In genomic region chr2:84302513-84303412, GRCh38 we compare ENCODE assay signal across 8 cellular contexts.
DNase-seq lines count a peak whose midpoint lies in the region; ATAC-seq and TF ChIP-seq lines count a peak whose summit lies in the region.

No MANE protein-coding gene starts in this region.

- in situ Hi-C loops in brain microvascular endothelial cell (cut with HindIII; ENCODE audit: low pct_ligation_motif_present, low sequenced_read_pairs), result no loop called here

- no peak overlapping the region for H3K4me3 ChIP-seq in GM23338
- no peak overlapping the region for H3K4me3 ChIP-seq in brain microvascular endothelial cell (ENCODE audit: low read depth, low read length)

- peak; percentile 87 to 96 for TF ChIP-seq CTCF in GM23338 (conservative IDR thresholded peaks at IDR 0.05; ENCODE audit: low read depth in 2 of 2)
- peak; percentile 90 for TF ChIP-seq CTCF in brain microvascular endothelial cell (IDR thresholded peaks at IDR 0.05; ENCODE audit: low read depth, low read length, missing control alignments)

- no peak overlapping the region for H3K4me2 ChIP-seq in GM23338

- DNase-seq in 8988T (peak; percentile 46), GF-D8 (lab: John Stamatoyannopoulos, UW) (peak; percentile 14), GM23338 (ENCODE audit: low spot score) (peak; percentile 78), SHP77 treated with DMSO at 0.1 percent for 48 hours (lab: John Stamatoyannopoulos, UW) (peak; percentile 26), brain microvascular endothelial cell (peak; percentile 39), islet precursor cell (peak; percentile 75)
- peak; percentile 7 to 55 for DNase-seq in stimulated activated effector memory CD8-positive, alpha-beta T cell treated with anti-CD3 and anti-CD28 coated beads, Interleukin-12 subunit alpha, Interleukin-12 subunit beta, amount 100 ng/mL, for 72 hours (ENCODE audit: low spot score in 2 of 2)

- no peaks in the 10 kb centered on the region for H3K27me3 ChIP-seq in GM23338 (ENCODE audit: insufficient read depth)
- no peaks in the 10 kb centered on the region for H3K27me3 ChIP-seq in brain microvascular endothelial cell (replicated peaks)

- H3K27ac ChIP-seq in GM23338 (ENCODE audit: low read depth) (no peak overlapping the region), brain microvascular endothelial cell (no peak overlapping the region)

- no peaks in the 10 kb centered on the region for H3F3A ChIP-seq in GM23338 (replicated peaks; ENCODE audit: low read depth)

- TF ChIP-seq EP300 in Ishikawa (IDR thresholded peaks at IDR 0.05; ENCODE audit: borderline replicate concordance), result no peak

- peaks cover 26% of the 10 kb centered on the region for H3K4me1 Mint-ChIP-seq in GM23338
- no peaks in the 10 kb centered on the region for H3K4me1 Mint-ChIP-seq in stimulated activated effector memory CD8-positive, alpha-beta T cell treated with anti-CD3 and anti-CD28 coated beads, Interleukin-12 subunit alpha, Interleukin-12 subunit beta, amount 100 ng/mL, for 72 hours

- H3K36me3 Mint-ChIP-seq in GM23338 (ENCODE audit: low read depth), result peaks cover 38% of the 10 kb centered on the region
- no peaks in the 10 kb centered on the region for H3K36me3 Mint-ChIP-seq in stimulated activated effector memory CD8-positive, alpha-beta T cell treated with anti-CD3 and anti-CD28 coated beads, Interleukin-12 subunit alpha, Interleukin-12 subunit beta, amount 100 ng/mL, for 72 hours

- no peak overlapping the region for H3K27ac Mint-ChIP-seq in GM23338
- H3K27ac Mint-ChIP-seq in stimulated activated effector memory CD8-positive, alpha-beta T cell treated with anti-CD3 and anti-CD28 coated beads, Interleukin-12 subunit alpha, Interleukin-12 subunit beta, amount 100 ng/mL, for 72 hours, result no peak overlapping the region

- no peaks in the 10 kb centered on the region for H4K20me1 ChIP-seq in GM23338 (replicated peaks; ENCODE audit: insufficient read depth)

- peak; percentile 86 for TF ChIP-seq RAD21 in Ishikawa (IDR thresholded peaks at IDR 0.05; ENCODE audit: low read depth)

- peak overlapping the region; percentile 4; the same call in 1 of the 2 replicates for H2AFZ ChIP-seq in GM23338

- H3K36me3 ChIP-seq in GM23338 (ENCODE audit: insufficient read depth) (peaks cover 13% of the 10 kb centered on the region), brain microvascular endothelial cell (replicated peaks) (no peaks in the 10 kb centered on the region)

- peaks cover 42% of the 10 kb centered on the region for H3K9me3 Mint-ChIP-seq in GM23338
- peaks cover 5% of the 10 kb centered on the region for H3K9me3 Mint-ChIP-seq in stimulated activated effector memory CD8-positive, alpha-beta T cell treated with anti-CD3 and anti-CD28 coated beads, Interleukin-12 subunit alpha, Interleukin-12 subunit beta, amount 100 ng/mL, for 72 hours

- H3K79me2 ChIP-seq in GM23338 (replicated peaks; ENCODE audit: insufficient read depth), result no peaks in the 10 kb centered on the region

- H3K4me1 ChIP-seq in GM23338 (ENCODE audit: insufficient read depth), result peaks cover 20% of the 10 kb centered on the region

- peak; percentile 94 for ATAC-seq in GM23338
- ATAC-seq in stimulated activated effector memory CD8-positive, alpha-beta T cell treated with anti-CD3 and anti-CD28 coated beads, Interleukin-12 subunit alpha, Interleukin-12 subunit beta, amount 100 ng/mL, for 72 hours, result peak; percentile 70

- H3K4me3 Mint-ChIP-seq in GM23338, result no peak overlapping the region
- H3K4me3 Mint-ChIP-seq in stimulated activated effector memory CD8-positive, alpha-beta T cell treated with anti-CD3 and anti-CD28 coated beads, Interleukin-12 subunit alpha, Interleukin-12 subunit beta, amount 100 ng/mL, for 72 hours, result no peak overlapping the region

- H3K9me2 ChIP-seq in GM23338 (ENCODE audit: insufficient read depth), result peaks cover 3% of the 10 kb centered on the region; the same call in 1 of the 2 replicates

- H3K27me3 Mint-ChIP-seq in GM23338 (ENCODE audit: insufficient read depth, low read depth, poor library complexity), result peaks cover 11% of the 10 kb centered on the region

TF ChIP-seq in GM23338, 12 proteins besides CTCF, POLR2A, EP300 and RAD21 (continues in another document):
- TF ChIP-seq EZH2phosphoT487 (IDR thresholded peaks at IDR 0.05; ENCODE audit: unreplicated experiment), result no peak

TF ChIP-seq in Ishikawa, 13 proteins besides CTCF, POLR2A, EP300 and RAD21:
- TF ChIP-seq CREB1 (IDR thresholded peaks at IDR 0.05; ENCODE audit: low read depth) (no peak), EGR1 (IDR thresholded peaks at IDR 0.05) (no peak), NFIC (IDR thresholded peaks at IDR 0.05) (no peak), TCF12 (IDR thresholded peaks at IDR 0.05; ENCODE audit: low read depth) (no peak), TEAD4 (IDR thresholded peaks at IDR 0.05) (no peak), ZBTB7A (IDR thresholded peaks at IDR 0.05; ENCODE audit: low read depth) (no peak), FOXM1 (IDR thresholded peaks at IDR 0.05; ENCODE audit: borderline replicate concordance, low read depth) (no peak), CEBPB (IDR thresholded peaks at IDR 0.05) (no peak), TAF1 (IDR thresholded peaks at IDR 0.05; ENCODE audit: low read depth) (no peak), YY1 (IDR thresholded peaks at IDR 0.05; ENCODE audit: low read depth) (no peak)
- TF ChIP-seq, protein P1, sequence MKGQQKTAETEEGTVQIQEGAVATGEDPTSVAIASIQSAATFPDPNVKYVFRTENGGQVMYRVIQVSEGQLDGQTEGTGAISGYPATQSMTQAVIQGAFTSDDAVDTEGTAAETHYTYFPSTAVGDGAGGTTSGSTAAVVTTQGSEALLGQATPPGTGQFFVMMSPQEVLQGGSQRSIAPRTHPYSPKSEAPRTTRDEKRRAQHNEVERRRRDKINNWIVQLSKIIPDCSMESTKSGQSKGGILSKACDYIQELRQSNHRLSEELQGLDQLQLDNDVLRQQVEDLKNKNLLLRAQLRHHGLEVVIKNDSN (IDR thresholded peaks at IDR 0.05), result no peak
- TF ChIP-seq, protein P2, sequence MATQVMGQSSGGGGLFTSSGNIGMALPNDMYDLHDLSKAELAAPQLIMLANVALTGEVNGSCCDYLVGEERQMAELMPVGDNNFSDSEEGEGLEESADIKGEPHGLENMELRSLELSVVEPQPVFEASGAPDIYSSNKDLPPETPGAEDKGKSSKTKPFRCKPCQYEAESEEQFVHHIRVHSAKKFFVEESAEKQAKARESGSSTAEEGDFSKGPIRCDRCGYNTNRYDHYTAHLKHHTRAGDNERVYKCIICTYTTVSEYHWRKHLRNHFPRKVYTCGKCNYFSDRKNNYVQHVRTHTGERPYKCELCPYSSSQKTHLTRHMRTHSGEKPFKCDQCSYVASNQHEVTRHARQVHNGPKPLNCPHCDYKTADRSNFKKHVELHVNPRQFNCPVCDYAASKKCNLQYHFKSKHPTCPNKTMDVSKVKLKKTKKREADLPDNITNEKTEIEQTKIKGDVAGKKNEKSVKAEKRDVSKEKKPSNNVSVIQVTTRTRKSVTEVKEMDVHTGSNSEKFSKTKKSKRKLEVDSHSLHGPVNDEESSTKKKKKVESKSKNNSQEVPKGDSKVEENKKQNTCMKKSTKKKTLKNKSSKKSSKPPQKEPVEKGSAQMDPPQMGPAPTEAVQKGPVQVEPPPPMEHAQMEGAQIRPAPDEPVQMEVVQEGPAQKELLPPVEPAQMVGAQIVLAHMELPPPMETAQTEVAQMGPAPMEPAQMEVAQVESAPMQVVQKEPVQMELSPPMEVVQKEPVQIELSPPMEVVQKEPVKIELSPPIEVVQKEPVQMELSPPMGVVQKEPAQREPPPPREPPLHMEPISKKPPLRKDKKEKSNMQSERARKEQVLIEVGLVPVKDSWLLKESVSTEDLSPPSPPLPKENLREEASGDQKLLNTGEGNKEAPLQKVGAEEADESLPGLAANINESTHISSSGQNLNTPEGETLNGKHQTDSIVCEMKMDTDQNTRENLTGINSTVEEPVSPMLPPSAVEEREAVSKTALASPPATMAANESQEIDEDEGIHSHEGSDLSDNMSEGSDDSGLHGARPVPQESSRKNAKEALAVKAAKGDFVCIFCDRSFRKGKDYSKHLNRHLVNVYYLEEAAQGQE (IDR thresholded peaks at IDR 0.05; ENCODE audit: low read depth), result no peak
- TF ChIP-seq, protein P3, sequence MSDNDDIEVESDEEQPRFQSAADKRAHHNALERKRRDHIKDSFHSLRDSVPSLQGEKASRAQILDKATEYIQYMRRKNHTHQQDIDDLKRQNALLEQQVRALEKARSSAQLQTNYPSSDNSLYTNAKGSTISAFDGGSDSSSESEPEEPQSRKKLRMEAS (IDR thresholded peaks at IDR 0.05), result no peak

Comparison
In these comparisons a context has a peak if more than half of its experiments do, and no peak if none do; other contexts are left out.
1. DNase-seq: peak in every context shown above with its lines; median percentile 78 in GM23338; 75 in islet precursor cell; 46 in 8988T; 39 in brain microvascular endothelial cell; 31 in stimulated activated effector memory CD8-positive, alpha-beta T cell treated with anti-CD3 and anti-CD28 coated beads, Interleukin-12 subunit alpha, Interleukin-12 subunit beta, amount 100 ng/mL, for 72 hours; 26 in SHP77 treated with DMSO at 0.1 percent for 48 hours; 14 in GF-D8.